In genomic region chr10:4003348-4003973, GRCh38 we compare ENCODE assay signal across 23 cellular contexts.
A peak's percentile ranks its signal among the peaks of the same experiment; 100 is the strongest.
DNase-seq lines count a peak whose midpoint lies in the region; ATAC-seq and TF ChIP-seq lines count a peak whose summit lies in the region.
"Had no signal": no experiment of that assay in that cellular context is flagged by ENCODE, and none has a peak within 500 bp of the region (broad histone marks: within the 10 kb centered on the region; RNA-seq: fewer than 3 reads in every experiment).

No MANE protein-coding gene starts in this region.

- peaks cover 5% of the 10 kb centered on the region for H3K4me1 Mint-ChIP-seq in Caco-2 (ENCODE audit: low read depth, unreplicated experiment)
- peaks cover 5% of the 10 kb centered on the region for H3K4me1 Mint-ChIP-seq in memory B cell
- peaks cover 0 to 4% (median 2%) of the 10 kb centered on the region in 4 donors for H3K4me1 Mint-ChIP-seq in CD4-positive, alpha-beta memory T cell

- H3K79me2 ChIP-seq in Karpas-422 (ENCODE audit: low read length) = no peaks in the 10 kb centered on the region

- no peak overlapping the region for H2AFZ ChIP-seq in Karpas-422 (ENCODE audit: low read length)

- TF ChIP-seq CTCF in Caco-2 (IDR thresholded peaks at IDR 0.05; ENCODE audit: insufficient read depth in 1 of 2, low read depth in 1 of 2, low read length in 1 of 2, severe bottlenecking in 1 of 2, unreplicated experiment in 1 of 2) = no peak

- CTCF ChIA-PET in Caco-2 (lab: Charles Lee) = no interaction called here
- CTCF ChIA-PET in CD4-positive, alpha-beta memory T cell (lab: Charles Lee; ENCODE audit: partially characterized antibody) = no interaction called here

- DNase-seq in Caco-2 (no peak), memory B cell (ENCODE audit: low spot score in 2 of 2) (no peak), NCI-H446 (lab: John Stamatoyannopoulos, UW) (no peak), Karpas-422 (no peak)
- DNase-seq in CD4-positive, alpha-beta memory T cell = no peak
- DNase-seq in stimulated activated CD4-positive, alpha-beta T cell treated with anti-CD3 and anti-CD28 coated beads, Interleukin-4, amount 100 ng/mL, for 24 hours = no peak
- DNase-seq: CD4-positive, CD25-positive, alpha-beta regulatory T cell; DMS79; GOT3; IMR-90; Kasumi-1; MM.1S; NCI-H1092 treated with DMSO at 0.1 percent for 48 hours; NCI-H1694; NCI-H2227 treated with DMSO at 0.1 percent for 48 hours; NCI-H524 treated with DMSO at 0.1 percent for 48 hours; SHP77; SK-N-SH; T-helper 1 cell had no signal

- H3K27ac ChIP-seq in CD4-positive, alpha-beta memory T cell (ENCODE audit: low read depth, low read length) = no peak overlapping the region
- no peak overlapping the region for H3K27ac ChIP-seq in Karpas-422 (ENCODE audit: low read length)
- H3K27ac ChIP-seq: 22Rv1 had no signal

- 0 out of 2 replicates have a peak, but pooled peaks cover 3% of the 10 kb centered on the region for H3K4me1 ChIP-seq in Caco-2
- H3K4me1 ChIP-seq in CD4-positive, alpha-beta memory T cell (ENCODE audit: insufficient read depth, low read length) = no peaks in the 10 kb centered on the region
- H3K4me1 ChIP-seq in Karpas-422 (ENCODE audit: low read length) = no peaks in the 10 kb centered on the region

- intact Hi-C loops in Caco-2 (cut with micrococcal nuclease; ENCODE audit: unreplicated experiment) = no loop called here
- intact Hi-C loops in CD4-positive, alpha-beta memory T cell (cut with micrococcal nuclease) = no loop called here

- H3K9me3 Mint-ChIP-seq in Caco-2 (ENCODE audit: unreplicated experiment) (peaks cover 16% of the 10 kb centered on the region), memory B cell (peaks cover 7% of the 10 kb centered on the region)
- H3K9me3 Mint-ChIP-seq in CD4-positive, alpha-beta memory T cell = peaks cover 2 to 17% (median 10%) of the 10 kb centered on the region in 8 donors

- POLR2A ChIA-PET in Caco-2 (lab: Charles Lee) = no interaction called here
- POLR2A ChIA-PET in CD4-positive, alpha-beta memory T cell (lab: Charles Lee; ENCODE audit: partially characterized antibody) = no interaction called here

- no peak overlapping the region for H3K4me3 Mint-ChIP-seq in Caco-2 (ENCODE audit: unreplicated experiment)
- no peak overlapping the region for H3K4me3 Mint-ChIP-seq in memory B cell
- no peak overlapping the region for H3K4me3 Mint-ChIP-seq in CD4-positive, alpha-beta memory T cell
- H3K4me3 Mint-ChIP-seq: B cell; CD4-positive, CD25-positive, alpha-beta regulatory T cell had no signal

- H3K27ac Mint-ChIP-seq in Caco-2 (ENCODE audit: unreplicated experiment) (peak overlapping the region; percentile 39), memory B cell (peak overlapping the region; percentile 40)
- peak overlapping the region in 1 of 7 donors; percentile 12 for H3K27ac Mint-ChIP-seq in CD4-positive, alpha-beta memory T cell
- H3K27ac Mint-ChIP-seq: B cell had no signal

- no peaks in the 10 kb centered on the region for H4K20me1 ChIP-seq in Karpas-422 (ENCODE audit: insufficient read depth, low read depth, low read length)

- H3K36me3 Mint-ChIP-seq in Caco-2 (ENCODE audit: insufficient read depth, unreplicated experiment) (no peaks in the 10 kb centered on the region), memory B cell (peaks cover 9% of the 10 kb centered on the region)
- peaks cover 0 to 2% of the 10 kb centered on the region in 2 donors for H3K36me3 Mint-ChIP-seq in CD4-positive, alpha-beta memory T cell

- H3K9me3 ChIP-seq in Caco-2 = peaks cover 10% of the 10 kb centered on the region
- no peaks in the 10 kb centered on the region for H3K9me3 ChIP-seq in CD4-positive, alpha-beta memory T cell (ENCODE audit: control insufficient read depth in 1 of 2, low read length in 2 of 2)
- H3K9me3 ChIP-seq in Karpas-422 (ENCODE audit: low read length) = no peaks in the 10 kb centered on the region
- H3K9me3 ChIP-seq: SK-N-SH had no signal

- BruUV-seq in Caco-2 (replicated peaks; lab: Mats Ljungman, UMichigan) = no TSS peak

- peak; percentile 85 for ATAC-seq in GM18868 (IDR thresholded peaks at IDR 0.05; ENCODE audit: unreplicated experiment)
- peak; percentile 66 for ATAC-seq in HG03439 (IDR thresholded peaks at IDR 0.05; ENCODE audit: unreplicated experiment)
- no peak for ATAC-seq in memory B cell (ENCODE audit: low read depth)

- H3K4me3 ChIP-seq in Caco-2 (ENCODE audit: low read depth, low read length) = no peak overlapping the region
- no peak overlapping the region for H3K4me3 ChIP-seq in CD4-positive, alpha-beta memory T cell (ENCODE audit: low read length in 2 of 2)
- H3K4me3 ChIP-seq in Karpas-422 (ENCODE audit: low read length) = no peak overlapping the region

- no peaks in the 10 kb centered on the region for H3K27me3 ChIP-seq in Caco-2 (replicated peaks; ENCODE audit: control insufficient read depth, insufficient read depth, low read length)
- no peaks in the 10 kb centered on the region for H3K27me3 ChIP-seq in CD4-positive, alpha-beta memory T cell (ENCODE audit: insufficient read depth, low read length)
- no peaks in the 10 kb centered on the region for H3K27me3 ChIP-seq in Karpas-422 (ENCODE audit: low read length)

- H3K9ac ChIP-seq in Karpas-422 (ENCODE audit: low read length) = no peak overlapping the region
- H3K9ac ChIP-seq: SK-N-SH had no signal

- H3K27me3 Mint-ChIP-seq in Caco-2 (ENCODE audit: insufficient read depth, unreplicated experiment) (no peaks in the 10 kb centered on the region), memory B cell (peaks cover 2% of the 10 kb centered on the region)
- no peaks in the 10 kb centered on the region for H3K27me3 Mint-ChIP-seq in CD4-positive, alpha-beta memory T cell
- H3K27me3 Mint-ChIP-seq: B cell had no signal

- no peaks in the 10 kb centered on the region for H3K36me3 ChIP-seq in Caco-2 (ENCODE audit: control insufficient read depth, insufficient read depth, low read length)
- no peaks in the 10 kb centered on the region for H3K36me3 ChIP-seq in CD4-positive, alpha-beta memory T cell (ENCODE audit: insufficient read depth, low read length)
- H3K36me3 ChIP-seq in Karpas-422 (ENCODE audit: insufficient read depth, low read length) = no peaks in the 10 kb centered on the region

- no peak overlapping the region for H3K4me2 ChIP-seq in Karpas-422 (ENCODE audit: low read depth, low read length, poor library complexity, severe bottlenecking)
- H3K4me2 ChIP-seq: SK-N-SH had no signal

- no peaks in the 10 kb centered on the region for H3K9me2 ChIP-seq in Karpas-422 (replicated peaks; ENCODE audit: insufficient read depth, low read length)
- H3K9me2 ChIP-seq: SK-N-SH had no signal
